In the genomic region with DNA sequence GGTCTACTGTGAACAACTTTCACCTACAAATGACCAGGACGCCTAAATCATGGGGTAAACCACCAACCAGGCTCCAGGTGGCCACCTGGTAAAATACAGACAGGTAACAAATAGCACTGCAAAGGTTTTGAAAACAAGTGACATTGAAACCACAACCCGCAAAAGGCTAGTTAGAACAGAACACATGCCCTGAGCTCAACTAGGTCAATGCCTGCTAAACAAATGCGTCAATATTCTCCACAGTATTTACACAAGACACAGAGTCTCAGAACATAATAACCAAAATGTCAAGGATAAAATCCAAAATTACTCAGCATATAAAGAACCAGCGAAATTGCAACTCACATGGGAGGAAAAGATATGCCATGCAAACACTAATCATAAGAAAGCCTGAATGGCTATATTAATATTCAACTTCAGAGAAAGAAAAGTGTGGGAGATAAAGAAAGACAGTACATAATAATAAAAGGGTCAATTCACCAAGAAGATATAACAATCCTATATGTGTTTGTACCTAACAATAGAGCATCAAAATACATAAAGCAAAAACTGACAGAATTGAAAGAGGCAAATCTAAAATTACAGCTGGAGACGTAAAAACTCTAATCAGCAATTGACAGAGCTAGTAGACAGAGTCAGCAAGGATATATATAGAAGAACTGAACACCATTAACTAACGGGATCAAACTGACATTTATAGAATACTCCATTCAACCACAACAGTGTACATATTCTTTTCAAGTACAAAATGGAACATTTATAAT, we compare ENCODE assay signal across 11 cellular contexts. TPM values are rescaled to one million over a fixed set of nuclear protein-coding genes. Genes with fewer than 3 reads are reported as not detected.
DNase-seq lines count a peak whose midpoint lies in the region; ATAC-seq and TF ChIP-seq lines count a peak whose summit lies in the region.
"Had no signal": no experiment of that assay in that cellular context is flagged by ENCODE, and none has a peak within 500 bp of the region (broad histone marks: within the 10 kb centered on the region; RNA-seq: fewer than 3 reads in every experiment).

No MANE protein-coding gene starts in this region.

- H3K27ac ChIP-seq in body of pancreas (peak overlapping the region; percentile 87 to 97 (median 93)), psoas muscle (peak overlapping the region; percentile 46)

- no peak overlapping the region for H3K4me3 Mint-ChIP-seq in activated naive CD8-positive, alpha-beta T cell treated with anti-CD3 and anti-CD28 coated beads for 36 hours
- H3K4me3 Mint-ChIP-seq: activated naive CD8-positive, alpha-beta T cell treated with anti-CD3 and anti-CD28 coated beads, Interleukin-2, amount 10 ng/mL, durations not matched to agents 7 days and 5 days had no signal

- no peak overlapping the region for H3K27ac Mint-ChIP-seq in activated naive CD8-positive, alpha-beta T cell treated with anti-CD3 and anti-CD28 coated beads for 36 hours
- H3K27ac Mint-ChIP-seq: activated naive CD8-positive, alpha-beta T cell treated with anti-CD3 and anti-CD28 coated beads, Interleukin-2, amount 10 ng/mL, durations not matched to agents 7 days and 5 days had no signal

- no peaks in the 10 kb centered on the region for H3K9me3 ChIP-seq in body of pancreas
- peaks cover 8% of the 10 kb centered on the region for H3K9me3 ChIP-seq in psoas muscle

- intact Hi-C loops in body of pancreas (cut with DNase I) (no loop called here), left cardiac atrium (cut with DNase I) (no loop called here), psoas muscle (cut with DNase I) (no loop called here)

- peak; percentile 20 for DNase-seq in DMS153 treated with DMSO at 0.1 percent for 48 hours (lab: John Stamatoyannopoulos, UW; ENCODE audit: unreplicated experiment)
- peak; percentile 53 to 87 (median 61) for DNase-seq in body of pancreas
- DNase-seq in left cardiac atrium, result no peak
- DNase-seq in psoas muscle, result no peak
- no peak for DNase-seq in hippocampal formation (lab: John Stamatoyannopoulos, UW)
- no peak for DNase-seq in NCI-H1417 treated with DMSO at 0.1 percent for 48 hours (lab: John Stamatoyannopoulos, UW)
- DNase-seq in NCI-H1048 (lab: John Stamatoyannopoulos, UW), result no peak
- DNase-seq in activated naive CD8-positive, alpha-beta T cell treated with anti-CD3 and anti-CD28 coated beads for 36 hours, result no peak
- DNase-seq: activated CD4-positive, alpha-beta T cell treated with anti-CD3 and anti-CD28 coated beads, Interleukin-2, amount 50 U/mL, for 48 hours; activated naive CD8-positive, alpha-beta T cell treated with anti-CD3 and anti-CD28 coated beads, Interleukin-2, amount 10 ng/mL, durations not matched to agents 7 days and 5 days; NCI-H524 treated with DMSO at 0.1 percent for 48 hours had no signal

- TF ChIP-seq CTCF in body of pancreas (IDR thresholded peaks at IDR 0.05) (no peak), psoas muscle (IDR thresholded peaks at IDR 0.05) (no peak)

- ATAC-seq in body of pancreas (peak; percentile 86), left cardiac atrium (peak; percentile 52 to 73), psoas muscle (peak in 3 of 4 donors; percentile 63 to 82 (median 64))

- H3K9me3 Mint-ChIP-seq in activated naive CD8-positive, alpha-beta T cell treated with anti-CD3 and anti-CD28 coated beads for 36 hours, result peaks cover 22% of the 10 kb centered on the region

- H3K4me1 ChIP-seq in body of pancreas (peaks cover 78% of the 10 kb centered on the region), psoas muscle (peaks cover 12% of the 10 kb centered on the region)

- H3K36me3 Mint-ChIP-seq in activated naive CD8-positive, alpha-beta T cell treated with anti-CD3 and anti-CD28 coated beads for 36 hours, result peaks cover 38% of the 10 kb centered on the region

- H3K4me3 ChIP-seq in body of pancreas, result no peak overlapping the region
- H3K4me3 ChIP-seq in psoas muscle, result no peak overlapping the region

- no peaks in the 10 kb centered on the region for H3K27me3 Mint-ChIP-seq in activated naive CD8-positive, alpha-beta T cell treated with anti-CD3 and anti-CD28 coated beads for 36 hours
- H3K27me3 Mint-ChIP-seq: activated naive CD8-positive, alpha-beta T cell treated with anti-CD3 and anti-CD28 coated beads, Interleukin-2, amount 10 ng/mL, durations not matched to agents 7 days and 5 days had no signal

- H3K4me1 Mint-ChIP-seq in activated naive CD8-positive, alpha-beta T cell treated with anti-CD3 and anti-CD28 coated beads for 36 hours, result peaks cover 18% of the 10 kb centered on the region
- H3K4me1 Mint-ChIP-seq: activated naive CD8-positive, alpha-beta T cell treated with anti-CD3 and anti-CD28 coated beads, Interleukin-2, amount 10 ng/mL, durations not matched to agents 7 days and 5 days had no signal

- H3K27me3 ChIP-seq in body of pancreas (no peaks in the 10 kb centered on the region), psoas muscle (ENCODE audit: insufficient read depth in 3 of 3, low read length in 2 of 3) (no peaks in the 10 kb centered on the region)

- TF ChIP-seq POLR2A in body of pancreas (IDR thresholded peaks at IDR 0.05), result peak in 2 of 3 donors; percentile 64 to 66

- WGBS in body of pancreas, 2 donors, result 20 to 26% methylated on average over 6 of the region's 6 CpGs
- WGBS in psoas muscle, 3 donors, result 43 to 69% (median 56%) methylated on average over 6 of the region's 6 CpGs

- H3K36me3 ChIP-seq in body of pancreas (replicated peaks in 1 of 2; ENCODE audit: insufficient read depth in 1 of 2, low read depth in 2 of 2), result no peaks in the 10 kb centered on the region
- H3K36me3 ChIP-seq in psoas muscle (ENCODE audit: insufficient read depth in 1 of 2, low read depth in 1 of 2), result no peaks in the 10 kb centered on the region

RNA-seq across cellular contexts. Expression of gene SMURF1, which starts 47.6 kb away (rescaled TPM):
- total RNA-seq in body of pancreas (10 to 100 TPM; 16.9 to 31.3 TPM), left cardiac atrium (10 to 100 TPM; 11.2 to 15.7 TPM), psoas muscle (10 to 100 TPM in 3 of 4 donors, 1 to 10 TPM in 1; 8.8 to 16.9 (median 13.2) TPM)
- polyA plus RNA-seq in psoas muscle, result 10 to 100 TPM in 1 of 3 donors, 1 to 10 TPM in 2; 5.8 to 10.2 (median 6.8) TPM
- total RNA-seq in activated naive CD8-positive, alpha-beta T cell treated with anti-CD3 and anti-CD28 coated beads for 36 hours, result 10 to 100 TPM; 12.3 TPM

Comparison
In these comparisons a context has a peak if more than half of its experiments do, and no peak if none do; other contexts are left out.
1. DNase-seq: peak in DMS153 treated with DMSO at 0.1 percent for 48 hours (single experiment) and body of pancreas (4 of 4); none in left cardiac atrium (single experiment), psoas muscle (0 of 2), hippocampal formation (0 of 2), NCI-H1417 treated with DMSO at 0.1 percent for 48 hours (single experiment), NCI-H1048 (single experiment) and activated naive CD8-positive, alpha-beta T cell treated with anti-CD3 and anti-CD28 coated beads for 36 hours (single experiment).
2. Peak in every context shown above with its lines, with median percentiles within 50 percentile points of each other: ATAC-seq.